10 cellular contexts compared by ENCODE assay signal in the genomic region with DNA sequence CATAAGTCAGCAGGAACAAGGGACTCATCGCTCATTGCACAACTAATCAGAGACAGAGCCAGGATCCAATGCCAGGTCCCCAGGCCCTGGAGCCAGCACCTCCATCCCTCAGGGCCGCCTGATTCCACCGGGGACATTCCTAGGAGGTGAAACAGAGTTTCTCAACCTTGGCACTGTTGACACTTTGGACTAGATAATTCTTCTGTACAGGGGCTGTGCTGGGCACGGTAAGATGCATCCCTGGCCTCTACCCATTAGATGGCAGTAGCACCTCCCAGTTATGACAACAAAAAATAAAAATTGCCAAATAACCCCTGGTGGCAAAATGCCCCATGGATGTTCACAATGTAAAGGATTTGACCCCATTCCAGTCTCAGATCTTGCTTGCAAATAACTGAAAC.
DNase-seq lines count a peak whose midpoint lies in the region; ATAC-seq and TF ChIP-seq lines count a peak whose summit lies in the region.
"Had no signal": no experiment of that assay in that cellular context is flagged by ENCODE, and none has a peak within 500 bp of the region (broad histone marks: within the 10 kb centered on the region; RNA-seq: fewer than 3 reads in every experiment).

No MANE protein-coding gene starts in this region.

- no peak overlapping the region for H2AFZ ChIP-seq in smooth muscle cell (ENCODE audit: low read depth)

- no peak for TF ChIP-seq EP300 in suprapubic skin (IDR thresholded peaks at IDR 0.05)

- H3K27me3 ChIP-seq in smooth muscle cell (ENCODE audit: low read depth): no peaks in the 10 kb centered on the region
- no peaks in the 10 kb centered on the region for H3K27me3 ChIP-seq in suprapubic skin

- CTCF ChIA-PET in activated CD8-positive, alpha-beta T cell treated with anti-CD3 and anti-CD28 coated beads for 36 hours (lab: Charles Lee): interaction anchor here (1.4 kb wide), 1 partner anchor 84 kb away, joined by 10 read pairs; no protein-coding TSS in a partner anchor
- CTCF ChIA-PET in activated CD8-positive, alpha-beta T cell treated with anti-CD3 and anti-CD28 coated beads, Interleukin-2, amount 10 ng/mL, durations not matched to agents 7 days and 5 days (lab: Charles Lee): interaction anchor here (1.1 to 1.4 kb wide), 2 partner anchors 82 to 84 kb away, joined by 4 to 5 read pairs; no protein-coding TSS in a partner anchor

- H3K4me1 ChIP-seq in smooth muscle cell (ENCODE audit: low read depth): no peaks in the 10 kb centered on the region
- H3K4me1 ChIP-seq in suprapubic skin: no peaks in the 10 kb centered on the region

- H3K4me1 Mint-ChIP-seq in activated CD8-positive, alpha-beta T cell treated with anti-CD3 and anti-CD28 coated beads for 36 hours (ENCODE audit: low read depth): no peaks in the 10 kb centered on the region
- no peaks in the 10 kb centered on the region for H3K4me1 Mint-ChIP-seq in activated CD8-positive, alpha-beta T cell treated with anti-CD3 and anti-CD28 coated beads, Interleukin-2, amount 10 ng/mL, durations not matched to agents 7 days and 5 days (ENCODE audit: low read depth)

- H3K4me3 ChIP-seq in NB4 (ENCODE audit: low read depth, low read length) (no peak overlapping the region), smooth muscle cell (no peak overlapping the region), suprapubic skin (no peak overlapping the region)

- H3K36me3 Mint-ChIP-seq in activated CD8-positive, alpha-beta T cell treated with anti-CD3 and anti-CD28 coated beads for 36 hours (ENCODE audit: low read depth): no peaks in the 10 kb centered on the region
- no peaks in the 10 kb centered on the region for H3K36me3 Mint-ChIP-seq in activated CD8-positive, alpha-beta T cell treated with anti-CD3 and anti-CD28 coated beads, Interleukin-2, amount 10 ng/mL, durations not matched to agents 7 days and 5 days (ENCODE audit: low read depth)

- no peaks in the 10 kb centered on the region for H3F3A ChIP-seq in smooth muscle cell (ENCODE audit: low read depth)

- intact Hi-C loops in activated CD8-positive, alpha-beta T cell treated with anti-CD3 and anti-CD28 coated beads for 36 hours (cut with micrococcal nuclease): no loop called here

- no peak overlapping the region for H3K4me3 Mint-ChIP-seq in activated CD8-positive, alpha-beta T cell treated with anti-CD3 and anti-CD28 coated beads for 36 hours
- no peak overlapping the region for H3K4me3 Mint-ChIP-seq in activated CD8-positive, alpha-beta T cell treated with anti-CD3 and anti-CD28 coated beads, Interleukin-2, amount 10 ng/mL, durations not matched to agents 7 days and 5 days
- H3K4me3 Mint-ChIP-seq: T-helper 2 cell treated with Interferon-gamma antibody and Interleukin-4, amounts not matched to agents 5 μg/mL and 100 μg/mL, for 36 hours had no signal

- H3K27ac ChIP-seq in smooth muscle cell (ENCODE audit: low read depth): no peak overlapping the region
- no peak overlapping the region for H3K27ac ChIP-seq in suprapubic skin

- H3K9me3 ChIP-seq in smooth muscle cell (replicated peaks; ENCODE audit: low read depth) (no peaks in the 10 kb centered on the region), suprapubic skin (no peaks in the 10 kb centered on the region)

- no peaks in the 10 kb centered on the region for H4K20me1 ChIP-seq in smooth muscle cell (ENCODE audit: low read depth)

- no peak for TF ChIP-seq POLR2A in NB4 (IDR thresholded peaks at IDR 0.05; ENCODE audit: extremely low read depth, insufficient read length)
- no peak for TF ChIP-seq POLR2A in suprapubic skin (IDR thresholded peaks at IDR 0.05)

- no peaks in the 10 kb centered on the region for H3K9me3 Mint-ChIP-seq in activated CD8-positive, alpha-beta T cell treated with anti-CD3 and anti-CD28 coated beads for 36 hours
- no peaks in the 10 kb centered on the region for H3K9me3 Mint-ChIP-seq in activated CD8-positive, alpha-beta T cell treated with anti-CD3 and anti-CD28 coated beads, Interleukin-2, amount 10 ng/mL, durations not matched to agents 7 days and 5 days (ENCODE audit: insufficient read depth)
- H3K9me3 Mint-ChIP-seq: T-helper 2 cell treated with Interferon-gamma antibody and Interleukin-4, amounts not matched to agents 5 μg/mL and 100 μg/mL, for 36 hours had no signal

- H3K9ac ChIP-seq in smooth muscle cell (ENCODE audit: low read depth): no peak overlapping the region

- TF ChIP-seq CTCF in activated CD8-positive, alpha-beta T cell treated with anti-CD3 and anti-CD28 coated beads for 36 hours (IDR thresholded peaks at IDR 0.05): peak; percentile 54
- TF ChIP-seq CTCF in NB4 (IDR thresholded peaks at IDR 0.05; ENCODE audit: low read depth, low read length): peak; percentile 54
- TF ChIP-seq CTCF in smooth muscle cell (IDR thresholded peaks at IDR 0.05; ENCODE audit: borderline replicate concordance, insufficient read depth, poor library complexity, severe bottlenecking): peak; percentile 31
- peak in 1 of 2 donors; percentile 7 for TF ChIP-seq CTCF in suprapubic skin (IDR thresholded peaks at IDR 0.05)

- H3K27ac Mint-ChIP-seq in activated CD8-positive, alpha-beta T cell treated with anti-CD3 and anti-CD28 coated beads for 36 hours: no peak overlapping the region
- no peak overlapping the region for H3K27ac Mint-ChIP-seq in activated CD8-positive, alpha-beta T cell treated with anti-CD3 and anti-CD28 coated beads, Interleukin-2, amount 10 ng/mL, durations not matched to agents 7 days and 5 days
- H3K27ac Mint-ChIP-seq: T-helper 2 cell treated with Interferon-gamma antibody and Interleukin-4, amounts not matched to agents 5 μg/mL and 100 μg/mL, for 36 hours had no signal

- DNase-seq in activated CD8-positive, alpha-beta T cell treated with anti-CD3 and anti-CD28 coated beads for 36 hours: peak; percentile 18
- no peak for DNase-seq in activated CD8-positive, alpha-beta T cell treated with anti-CD3 and anti-CD28 coated beads, Interleukin-2, amount 10 ng/mL, durations not matched to agents 7 days and 5 days
- DNase-seq in NB4 (ENCODE audit: low read depth) (peak; percentile 46), cerebellum (ENCODE audit: low spot score) (peak; percentile 15), smooth muscle cell (lab: John Stamatoyannopoulos, UW; ENCODE audit: unreplicated experiment) (no peak), NCI-H2171 (lab: John Stamatoyannopoulos, UW) (no peak), suprapubic skin (ENCODE audit: low spot score in 2 of 2) (no peak), NCI-H1436 (lab: John Stamatoyannopoulos, UW) (no peak)
- DNase-seq: DMS79 treated with DMSO at 0.1 percent for 48 hours had no signal

- H3K79me2 ChIP-seq in smooth muscle cell (ENCODE audit: low read depth): no peaks in the 10 kb centered on the region

- WGBS in smooth muscle cell (ENCODE audit: low lambda C conversion rate): 85% methylated on average over 4 of the region's 4 CpGs
- WGBS in suprapubic skin: 27% methylated on average over 4 of the region's 4 CpGs

- peaks cover 5% of the 10 kb centered on the region for H3K27me3 Mint-ChIP-seq in activated CD8-positive, alpha-beta T cell treated with anti-CD3 and anti-CD28 coated beads for 36 hours
- peaks cover 15% of the 10 kb centered on the region for H3K27me3 Mint-ChIP-seq in activated CD8-positive, alpha-beta T cell treated with anti-CD3 and anti-CD28 coated beads, Interleukin-2, amount 10 ng/mL, durations not matched to agents 7 days and 5 days (ENCODE audit: low read depth)

- H3K36me3 ChIP-seq in smooth muscle cell (ENCODE audit: low read depth): no peaks in the 10 kb centered on the region
- no peaks in the 10 kb centered on the region for H3K36me3 ChIP-seq in suprapubic skin

- ATAC-seq in activated CD8-positive, alpha-beta T cell treated with anti-CD3 and anti-CD28 coated beads for 36 hours: no peak
- ATAC-seq in activated CD8-positive, alpha-beta T cell treated with anti-CD3 and anti-CD28 coated beads, Interleukin-2, amount 10 ng/mL, durations not matched to agents 7 days and 5 days: no peak

- POLR2A ChIA-PET in activated CD8-positive, alpha-beta T cell treated with anti-CD3 and anti-CD28 coated beads for 36 hours (lab: Charles Lee): no interaction called here
- POLR2A ChIA-PET in activated CD8-positive, alpha-beta T cell treated with anti-CD3 and anti-CD28 coated beads, Interleukin-2, amount 10 ng/mL, durations not matched to agents 7 days and 5 days (lab: Charles Lee): no interaction called here

- H3K4me2 ChIP-seq in smooth muscle cell: no peak overlapping the region

Comparison
In these comparisons a context has a peak if more than half of its experiments do, and no peak if none do; other contexts are left out.
1. DNase-seq: peak in activated CD8-positive, alpha-beta T cell treated with anti-CD3 and anti-CD28 coated beads for 36 hours (single experiment), NB4 (single experiment) and cerebellum (single experiment); none in activated CD8-positive, alpha-beta T cell treated with anti-CD3 and anti-CD28 coated beads, Interleukin-2, amount 10 ng/mL, durations not matched to agents 7 days and 5 days (single experiment), smooth muscle cell (single experiment), NCI-H2171 (single experiment), suprapubic skin (0 of 2) and NCI-H1436 (single experiment).